Comparison of ENCODE assay signal across 12 cellular contexts in genomic region chr18:8750954-8751415, GRCh38. TPM values are rescaled to one million over a fixed set of nuclear protein-coding genes. Genes with fewer than 3 reads are reported as not detected.
A peak's percentile ranks its signal among the peaks of the same experiment; 100 is the strongest.
DNase-seq lines count a peak whose midpoint lies in the region; TF ChIP-seq lines count a peak whose summit lies in the region.
"Had no signal": no experiment of that assay in that cellular context is flagged by ENCODE, and none has a peak within 500 bp of the region (broad histone marks: within the 10 kb centered on the region; RNA-seq: fewer than 3 reads in every experiment).

No MANE protein-coding gene starts in this region.

- peaks cover 59% of the 10 kb centered on the region for H3K79me2 ChIP-seq in osteoblast (ENCODE audit: insufficient read depth, low read length)

- H3K9me3 ChIP-seq in SJSA1 (replicated peaks) (no peaks in the 10 kb centered on the region), osteoblast (ENCODE audit: low read depth, low read length) (no peaks in the 10 kb centered on the region)

- H3K4me1 ChIP-seq in SJSA1 (replicated peaks) (peaks cover 78% of the 10 kb centered on the region), osteoblast (ENCODE audit: insufficient read depth, low read length) (peaks cover 46% of the 10 kb centered on the region)

- H3K27ac ChIP-seq in SJSA1 (peak overlapping the region; percentile 79), osteoblast (ENCODE audit: low read depth, low read length) (peak overlapping the region; percentile 58)

- no peak overlapping the region for H2AFZ ChIP-seq in osteoblast (ENCODE audit: low read length)

- H3K27me3 ChIP-seq in SJSA1 (replicated peaks), result no peaks in the 10 kb centered on the region
- no peaks in the 10 kb centered on the region for H3K27me3 ChIP-seq in osteoblast (ENCODE audit: insufficient read depth, low read length)

- TF ChIP-seq CTCF in osteoblast (IDR thresholded peaks at IDR 0.05; ENCODE audit: extremely low read depth, low read depth, low read length), result no peak

- H3K4me2 ChIP-seq in osteoblast (ENCODE audit: insufficient read depth, low read length), result peak overlapping the region; percentile 1

- H3K4me3 ChIP-seq in SJSA1, result peak overlapping the region; percentile 17
- no peak overlapping the region for H3K4me3 ChIP-seq in osteoblast (ENCODE audit: insufficient read depth, low read length)

- H3K36me3 ChIP-seq in SJSA1 (peaks cover 44% of the 10 kb centered on the region), osteoblast (ENCODE audit: insufficient read depth, low read length) (peaks cover 8% of the 10 kb centered on the region)

- DNase-seq in AG20443 (ENCODE audit: low spot score), result peak; percentile 85
- peak; percentile 76 to 86 for DNase-seq in SJSA1 (ENCODE audit: low read depth in 1 of 2, low spot score in 2 of 2)
- peak; percentile 92 for DNase-seq in fibroblast of gingiva (ENCODE audit: low read depth)
- peak; percentile 87 for DNase-seq in osteoblast (ENCODE audit: insufficient read length, low spot score, missing footprints)
- no peak for DNase-seq in activated T-cell treated with anti-CD3 and anti-CD28 coated beads for 4 hours
- no peak for DNase-seq in stimulated activated CD4-positive, alpha-beta T cell treated with anti-CD3 and anti-CD28 coated beads, Interleukin-12 subunit alpha, Interleukin-12 subunit beta, amount 100 ng/mL, for 4 hours
- no peak for DNase-seq in effector CD8-positive, alpha-beta T cell (lab: John Stamatoyannopoulos, UW)
- no peak for DNase-seq in activated gamma-delta T cell treated with Interleukin-2 at 50 U/mL for 16 hours
- DNase-seq: activated T-cell treated with anti-CD3 and anti-CD28 coated beads, Interleukin-2, amount 50 U/mL, for 24 hours; CD4-positive, alpha-beta memory T cell; NCI-H1694 treated with DMSO at 0.1 percent for 48 hours; PC-3 had no signal

- no peaks in the 10 kb centered on the region for H4K20me1 ChIP-seq in osteoblast (ENCODE audit: insufficient read depth, low read length)

RNA-seq across cellular contexts. Expression of gene MTCL1, which starts 45.6 kb away (rescaled TPM):
- 36.7 and 47.7 TPM in 2 replicates for total RNA-seq in SJSA1 (2014; rRNA removed; shearing (Covaris generic))
- total RNA-seq in osteoblast, result 38.0 and 44.5 TPM in 2 replicates

Comparison
In these comparisons a context has a peak if more than half of its experiments do, and no peak if none do; other contexts are left out.
1. DNase-seq: peak in AG20443 (single experiment), SJSA1 (2 of 2), fibroblast of gingiva (single experiment) and osteoblast (single experiment); none in activated T-cell treated with anti-CD3 and anti-CD28 coated beads for 4 hours (single experiment), stimulated activated CD4-positive, alpha-beta T cell treated with anti-CD3 and anti-CD28 coated beads, Interleukin-12 subunit alpha, Interleukin-12 subunit beta, amount 100 ng/mL, for 4 hours (single experiment), effector CD8-positive, alpha-beta T cell (single experiment) and activated gamma-delta T cell treated with Interleukin-2 at 50 U/mL for 16 hours (single experiment).